ENCODE assay signal across 8 cellular contexts in genomic region chr17:18158022-18158600, GRCh38. TPM values are rescaled to one million over a fixed set of nuclear protein-coding genes. Genes with fewer than 3 reads are reported as not detected.
DNase-seq lines count a peak whose midpoint lies in the region; ATAC-seq and TF ChIP-seq lines count a peak whose summit lies in the region.

No MANE protein-coding gene starts in this region.

- H3K9me3 ChIP-seq in duodenal mucosa (ENCODE audit: control insufficient read depth in 1 of 2, low read length in 2 of 2) (no peaks in the 10 kb centered on the region), lower lobe of right lung (no peaks in the 10 kb centered on the region)

- DNase-seq in AG10803 (ENCODE audit: low read depth): peak; percentile 85
- peak; percentile 82 for DNase-seq in NAMALWA (ENCODE audit: low spot score)
- peak; percentile 95 to 96 for DNase-seq in activated CD4-positive, alpha-beta T cell treated with anti-CD3 and anti-CD28 coated beads, Interleukin-2, amount 50 U/mL, for 4 hours
- DNase-seq in lower lobe of right lung: peak; percentile 99
- peak; percentile 86 to 90 (median 87) for DNase-seq in stimulated activated CD4-positive, alpha-beta T cell treated with anti-CD3 and anti-CD28 coated beads, TNF-alpha, amount 100 ng/mL, for 1 hour (ENCODE audit: low read depth in 3 of 3, low spot score in 1 of 3)
- DNase-seq in NCI-H1092 (lab: John Stamatoyannopoulos, UW): no peak

- H3K36me3 ChIP-seq in duodenal mucosa (ENCODE audit: control insufficient read depth in 1 of 2, insufficient read depth in 2 of 2, low read length in 2 of 2): no peaks in the 10 kb centered on the region
- H3K36me3 ChIP-seq in lower lobe of right lung: no peaks in the 10 kb centered on the region

- H3K27ac ChIP-seq in duodenal mucosa (ENCODE audit: low read depth, low read length) (no peak overlapping the region), lower lobe of right lung (peak overlapping the region; percentile 81)

- peak overlapping the region; percentile 62 to 69 for H3K9ac ChIP-seq in duodenal mucosa (ENCODE audit: low read depth in 1 of 2, low read length in 2 of 2)

- H3K4me3 ChIP-seq in AG10803 (ENCODE audit: low read length) (peak overlapping the region; percentile 52), duodenal mucosa (ENCODE audit: low read depth in 1 of 2, low read length in 2 of 2) (peak overlapping the region; percentile 65 to 77), lower lobe of right lung (peak overlapping the region; percentile 60)

- TF ChIP-seq CTCF in AG10803 (conservative IDR thresholded peaks at IDR 0.05; ENCODE audit: low read length): no peak
- TF ChIP-seq CTCF in lower lobe of right lung (IDR thresholded peaks at IDR 0.05): no peak

- H3K27me3 ChIP-seq in duodenal mucosa (ENCODE audit: control insufficient read depth in 1 of 2, insufficient read depth in 2 of 2, low read length in 2 of 2) (no peaks in the 10 kb centered on the region), lower lobe of right lung (ENCODE audit: low read depth) (no peaks in the 10 kb centered on the region)

- peaks cover 9 to 12% of the 10 kb centered on the region in 2 donors for H3K4me1 ChIP-seq in duodenal mucosa (ENCODE audit: control insufficient read depth in 1 of 2, insufficient read depth in 2 of 2, low read length in 2 of 2)
- H3K4me1 ChIP-seq in lower lobe of right lung: peaks cover 16% of the 10 kb centered on the region

- intact Hi-C loops in lower lobe of right lung (cut with DNase I): no loop called here

- ATAC-seq in GM19351 (IDR thresholded peaks at IDR 0.05; ENCODE audit: unreplicated experiment) (peak; percentile 55), lower lobe of right lung (peak; percentile 84 to 88)

RNA-seq across cellular contexts. Expression of gene ALKBH5, which starts 25.5 kb away (rescaled TPM):
- total RNA-seq in lower lobe of right lung: 100 TPM

RNA-seq across cellular contexts. Expression of gene MYO15A, which starts 49.6 kb away (rescaled TPM):
- 3.3 TPM for total RNA-seq in lower lobe of right lung
